Comparison of ENCODE assay signal across 19 cellular contexts in genomic region chr17:12070561-12070960, GRCh38. TPM values are rescaled to one million over a fixed set of nuclear protein-coding genes. Genes with fewer than 3 reads are reported as not detected.
DNase-seq lines count a peak whose midpoint lies in the region; ATAC-seq, FAIRE-seq and TF ChIP-seq lines count a peak whose summit lies in the region.
"Had no signal": no experiment of that assay in that cellular context is flagged by ENCODE, and none has a peak within 500 bp of the region (broad histone marks: within the 10 kb centered on the region; RNA-seq: fewer than 3 reads in every experiment).

No MANE protein-coding gene starts in this region.

- H3K36me3 ChIP-seq in endodermal cell (ENCODE audit: control insufficient read depth, insufficient read depth, low read length) (peaks cover 75% of the 10 kb centered on the region), mucosa of descending colon (ENCODE audit: low read depth) (no peaks in the 10 kb centered on the region)
- H3K36me3 ChIP-seq: Peyer's patch had no signal

- no peaks in the 10 kb centered on the region for H3K4me1 ChIP-seq in endodermal cell (ENCODE audit: control insufficient read depth, insufficient read depth, low read length)
- H3K4me1 ChIP-seq in mucosa of descending colon (ENCODE audit: low read depth) = no peaks in the 10 kb centered on the region
- H3K4me1 ChIP-seq: Caco-2, Peyer's patch had no signal

- H3K4me1 Mint-ChIP-seq in endodermal cell = peaks cover 14% of the 10 kb centered on the region
- H3K4me1 Mint-ChIP-seq: activated B cell treated with CpG ODN at 0.5 μM for 24 hours; activated naive CD4-positive, alpha-beta T cell treated with anti-CD3 and anti-CD28 coated beads, Interleukin-2, amount 10 ng/mL, durations not matched to agents 7 days and 5 days; GM23338 had no signal

- TF ChIP-seq CTCF in endodermal cell (conservative IDR thresholded peaks at IDR 0.05) (no peak), mucosa of descending colon (IDR thresholded peaks at IDR 0.05) (no peak)

- intact Hi-C loops in mucosa of descending colon (cut with DNase I, micrococcal nuclease) = no loop called here

- H3K4me3 ChIP-seq in endodermal cell (ENCODE audit: low read length) = no peak overlapping the region
- H3K4me3 ChIP-seq in mucosa of descending colon = no peak overlapping the region
- H3K4me3 ChIP-seq: GM23338, Peyer's patch, tibial nerve had no signal

- TF ChIP-seq POLR2A in H54 (IDR thresholded peaks at IDR 0.05; ENCODE audit: low read depth, low read length) = no peak

- ATAC-seq in HG03439 (IDR thresholded peaks at IDR 0.05; ENCODE audit: unreplicated experiment) (no peak), mucosa of descending colon (no peak)
- ATAC-seq: GM23338; left ventricle myocardium superior; naive thymus-derived CD8-positive, alpha-beta T cell had no signal

- H3K27me3 Mint-ChIP-seq in endodermal cell (ENCODE audit: insufficient read depth) = no peaks in the 10 kb centered on the region
- H3K27me3 Mint-ChIP-seq: activated B cell treated with CpG ODN at 0.5 μM for 24 hours; activated naive CD4-positive, alpha-beta T cell treated with anti-CD3 and anti-CD28 coated beads, Interleukin-2, amount 10 ng/mL, durations not matched to agents 7 days and 5 days; naive thymus-derived CD8-positive, alpha-beta T cell had no signal

- H3K27ac Mint-ChIP-seq in endodermal cell = no peak overlapping the region
- H3K27ac Mint-ChIP-seq: activated B cell treated with CpG ODN at 0.5 μM for 24 hours; activated naive CD4-positive, alpha-beta T cell treated with anti-CD3 and anti-CD28 coated beads, Interleukin-2, amount 10 ng/mL, durations not matched to agents 7 days and 5 days; GM23338; naive thymus-derived CD8-positive, alpha-beta T cell had no signal

- no peaks in the 10 kb centered on the region for H3K27me3 ChIP-seq in endodermal cell (ENCODE audit: control insufficient read depth, insufficient read depth, low read length, poor library complexity, severe bottlenecking)
- H3K27me3 ChIP-seq: Peyer's patch, tibial nerve had no signal

- peak; percentile 96 for FAIRE-seq in H54 (lab: Jason Lieb, UNC)

- no peak overlapping the region for H3K4me3 Mint-ChIP-seq in endodermal cell
- H3K4me3 Mint-ChIP-seq: activated B cell treated with CpG ODN at 0.5 μM for 24 hours; activated naive CD4-positive, alpha-beta T cell treated with anti-CD3 and anti-CD28 coated beads, Interleukin-2, amount 10 ng/mL, durations not matched to agents 7 days and 5 days; GM23338; naive thymus-derived CD8-positive, alpha-beta T cell had no signal

- H3K27ac ChIP-seq in endodermal cell (ENCODE audit: low read depth, low read length) = no peak overlapping the region
- H3K27ac ChIP-seq: epithelial cell of prostate, KMS-11, Peyer's patch, tibial nerve had no signal

- no peak overlapping the region for H3K9ac ChIP-seq in endodermal cell (ENCODE audit: extremely low read depth, low read length, poor library complexity, severe bottlenecking)
- H3K9ac ChIP-seq: KMS-11 had no signal

- H3K36me3 Mint-ChIP-seq in endodermal cell (ENCODE audit: low read depth) = peaks cover 33% of the 10 kb centered on the region

- H3K9me3 Mint-ChIP-seq in endodermal cell = no peaks in the 10 kb centered on the region
- H3K9me3 Mint-ChIP-seq: activated B cell treated with CpG ODN at 0.5 μM for 24 hours; activated naive CD4-positive, alpha-beta T cell treated with anti-CD3 and anti-CD28 coated beads, Interleukin-2, amount 10 ng/mL, durations not matched to agents 7 days and 5 days; GM23338; naive thymus-derived CD8-positive, alpha-beta T cell had no signal

- H3K9me3 ChIP-seq in endodermal cell (ENCODE audit: control insufficient read depth, low read length) (peaks cover 8% of the 10 kb centered on the region), mucosa of descending colon (no peaks in the 10 kb centered on the region)
- H3K9me3 ChIP-seq: Caco-2, Peyer's patch, tibial nerve had no signal

- peak; percentile 12 for DNase-seq in H54 (ENCODE audit: insufficient read length, low spot score)
- peak; percentile 86 for DNase-seq in amniotic epithelial cell (ENCODE audit: low read depth)
- DNase-seq in fibroblast of the conjunctiva (ENCODE audit: low read depth) = peak; percentile 32
- DNase-seq in activated T-cell treated with anti-CD3 and anti-CD28 coated beads, Interleukin-2, amount 50 U/mL, for 48 hours = no peak
- no peak for DNase-seq in endodermal cell
- DNase-seq in mucosa of descending colon = no peak
- DNase-seq: activated B cell treated with CpG ODN at 0.5 μM for 24 hours; activated naive CD4-positive, alpha-beta T cell treated with anti-CD3 and anti-CD28 coated beads, Interleukin-2, amount 10 ng/mL, durations not matched to agents 7 days and 5 days; Caco-2; left ventricle myocardium superior; naive thymus-derived CD8-positive, alpha-beta T cell; NCI-H1694; NCI-H524 treated with DMSO at 0.1 percent for 48 hours; Peyer's patch had no signal

RNA-seq across cellular contexts. Expression of gene MAP2K4, which starts 49.9 kb away (rescaled TPM):
- total RNA-seq in endodermal cell (10 to 100 TPM; 49.0 to 54.6 TPM), mucosa of descending colon (10 to 100 TPM; 27.0 to 47.5 (median 32.7) TPM)
- polyA plus RNA-seq in endodermal cell (2013, experiment 1 of 2) = 41.6 TPM
- 41.4 TPM for polyA plus RNA-seq in endodermal cell (2013, experiment 2 of 2)

Comparison
In these comparisons a context has a peak if more than half of its experiments do, and no peak if none do; other contexts are left out.
1. DNase-seq: peak in H54 (single experiment), amniotic epithelial cell (single experiment) and fibroblast of the conjunctiva (single experiment); none in activated T-cell treated with anti-CD3 and anti-CD28 coated beads, Interleukin-2, amount 50 U/mL, for 48 hours (0 of 2), endodermal cell (single experiment) and mucosa of descending colon (0 of 3).